Comparison of ENCODE assay signal across 9 cellular contexts in genomic region chr1:234607091-234608025, GRCh38. TPM values are rescaled to one million over a fixed set of nuclear protein-coding genes. Genes with fewer than 3 reads are reported as not detected.
A peak's percentile ranks its signal among the peaks of the same experiment; 100 is the strongest.
DNase-seq lines count a peak whose midpoint lies in the region; ATAC-seq, FAIRE-seq and TF ChIP-seq lines count a peak whose summit lies in the region.
"Had no signal": no experiment of that assay in that cellular context is flagged by ENCODE, and none has a peak within 500 bp of the region (broad histone marks: within the 10 kb centered on the region; RNA-seq: fewer than 3 reads in every experiment).

No MANE protein-coding gene starts in this region.

- H2AFZ ChIP-seq in endothelial cell of umbilical vein (ENCODE audit: low read depth, low read length), result no peak overlapping the region

- no peak for FAIRE-seq in endothelial cell of umbilical vein (lab: Jason Lieb, UNC)
- FAIRE-seq: A204.1 had no signal

- peaks cover 11 to 50% (median 28%) of the 10 kb centered on the region in 5 donors for H3K36me3 Mint-ChIP-seq in naive thymus-derived CD4-positive, alpha-beta T cell

- H3K9me3 ChIP-seq in WERI-Rb-1 (ENCODE audit: severe bottlenecking) (no peaks in the 10 kb centered on the region), endothelial cell of umbilical vein (replicated peaks; ENCODE audit: control insufficient read depth, insufficient read depth, low read length) (no peaks in the 10 kb centered on the region)
- no peaks in the 10 kb centered on the region for H3K9me3 ChIP-seq in naive thymus-derived CD4-positive, alpha-beta T cell (ENCODE audit: control insufficient read depth in 2 of 3, low read length in 3 of 3)

- POLR2A ChIA-PET in endothelial cell of umbilical vein (lab: Charles Lee), result interaction anchor here (0.7 to 1.5 kb wide), 2 partner anchors 116 to 137 kb away, joined by 3 to 6 read pairs; no protein-coding TSS in a partner anchor
- POLR2A ChIA-PET in naive thymus-derived CD4-positive, alpha-beta T cell (lab: Charles Lee), result interaction anchor here (0.6 to 2.0 kb wide), 9 partner anchors 12 to 554 kb away, joined by 3 to 7 read pairs (median 3); partner anchors contain the start of gene RBM34

- H3K36me3 ChIP-seq in WERI-Rb-1 (peaks cover 67% of the 10 kb centered on the region), endothelial cell of umbilical vein (ENCODE audit: control insufficient read depth in 2 of 2, extremely low read depth in 1 of 2, insufficient read depth in 2 of 2, low read length in 2 of 2) (peaks cover 5 to 11% of the 10 kb centered on the region in 2 experiments)
- peaks cover 5 to 8% (median 5%) of the 10 kb centered on the region in 3 experiments for H3K36me3 ChIP-seq in naive thymus-derived CD4-positive, alpha-beta T cell (ENCODE audit: control insufficient read depth in 2 of 3, insufficient read depth in 3 of 3, low read length in 3 of 3)

- H3K27me3 Mint-ChIP-seq in naive thymus-derived CD4-positive, alpha-beta T cell, result peaks cover 0 to 6% (median 0%) of the 10 kb centered on the region in 5 donors

- dilution Hi-C loops in endothelial cell of umbilical vein (cut with MboI; ENCODE audit: extremely low pct_ligation_motif_present, low sequenced_read_pairs), result loop anchor here (10.0 to 25.0 kb wide), 2 partner anchors 380 to 467 kb away; no protein-coding TSS in a partner anchor

- H3K9me1 ChIP-seq in endothelial cell of umbilical vein (replicated peaks; ENCODE audit: control insufficient read depth, extremely low read depth, insufficient read depth, low read length), result no peaks in the 10 kb centered on the region

- H3K4me2 ChIP-seq in endothelial cell of umbilical vein (ENCODE audit: insufficient read depth, low read length), result peak overlapping the region; percentile 98

- intact Hi-C loops in endothelial cell of umbilical vein (cut with micrococcal nuclease), result loop anchor here (1.0 kb wide), 4 partner anchors 7 to 390 kb away; no protein-coding TSS in a partner anchor
- intact Hi-C loops in naive thymus-derived CD4-positive, alpha-beta T cell (cut with micrococcal nuclease), result loop anchor here (1.0 to 5.0 kb wide), 4 partner anchors 108 to 721 kb away; partner anchors contain the start of genes ARID4B (in 1 of the 2), COA6 (in 1 of the 2) and GGPS1 (in 1 of the 2)

- peaks cover 63% of the 10 kb centered on the region for H3K79me2 ChIP-seq in endothelial cell of umbilical vein (ENCODE audit: control insufficient read depth, insufficient read depth, low read length)

- peak overlapping the region; percentile 68 for H3K4me3 ChIP-seq in WERI-Rb-1 (ENCODE audit: low read depth, low read length)
- peak overlapping the region; percentile 51 to 94 (median 57) for H3K4me3 ChIP-seq in endothelial cell of umbilical vein (replicated peaks in 1 of 3; ENCODE audit: insufficient read depth in 1 of 3, low read depth in 1 of 3, low read length in 3 of 3)
- H3K4me3 ChIP-seq in naive thymus-derived CD4-positive, alpha-beta T cell (ENCODE audit: low read length), result peak overlapping the region; percentile 78

- H3K4me1 Mint-ChIP-seq in naive thymus-derived CD4-positive, alpha-beta T cell, result peaks cover 52 to 71% (median 59%) of the 10 kb centered on the region in 7 donors

- no peaks in the 10 kb centered on the region for H3K27me3 ChIP-seq in WERI-Rb-1 (ENCODE audit: insufficient read depth, low read depth, severe bottlenecking)
- H3K27me3 ChIP-seq in endothelial cell of umbilical vein (ENCODE audit: control insufficient read depth in 2 of 2, insufficient read depth in 2 of 2, low read length in 2 of 2), result no peaks in the 10 kb centered on the region
- H3K27me3 ChIP-seq in naive thymus-derived CD4-positive, alpha-beta T cell (ENCODE audit: control insufficient read depth in 2 of 2, insufficient read depth in 2 of 2, low read length in 2 of 2), result no peaks in the 10 kb centered on the region

- TF ChIP-seq POLR2A in endothelial cell of umbilical vein (IDR thresholded peaks at IDR 0.05; ENCODE audit: low read depth, low read length), result no peak

- CTCF ChIA-PET in endothelial cell of umbilical vein (lab: Charles Lee), result interaction anchor here (1.0 to 9.1 kb wide), 3 partner anchors 10 to 476 kb away, joined by 5 to 79 read pairs (median 7); no protein-coding TSS in a partner anchor
- CTCF ChIA-PET in naive thymus-derived CD4-positive, alpha-beta T cell (lab: Charles Lee), result no interaction called here

- H3K9me3 Mint-ChIP-seq in naive thymus-derived CD4-positive, alpha-beta T cell, result peaks cover 0 to 13% (median 0%) of the 10 kb centered on the region in 11 donors

- H4K20me1 ChIP-seq in endothelial cell of umbilical vein (replicated peaks; ENCODE audit: control insufficient read depth, extremely low read depth, insufficient read depth, low read length), result no peaks in the 10 kb centered on the region

- TF ChIP-seq CTCF in WERI-Rb-1 (IDR thresholded peaks at IDR 0.05; ENCODE audit: low read depth, low read length) (peak; percentile 64), endothelial cell of umbilical vein (IDR thresholded peaks at IDR 0.05; ENCODE audit: extremely low read depth in 1 of 2, insufficient read depth in 1 of 2, low read depth in 1 of 2, low read length in 2 of 2) (peak; percentile 19 to 21)

- peak overlapping the region; percentile 94 for H3K9ac ChIP-seq in endothelial cell of umbilical vein (replicated peaks; ENCODE audit: extremely low read depth, insufficient read depth, low read length)

- DNase-seq in DMS 273 (lab: John Stamatoyannopoulos, UW; ENCODE audit: unreplicated experiment) (peak; percentile 62), DMS 273 treated with DMSO at 0.1 percent for 48 hours (lab: John Stamatoyannopoulos, UW) (no peak), NCI-H1417 treated with DMSO at 0.1 percent for 48 hours (lab: John Stamatoyannopoulos, UW) (peak; percentile 52), WERI-Rb-1 (peak; percentile 75), endothelial cell of umbilical vein (ENCODE audit: low read depth, low spot score) (peak; percentile 52), AG08396 (ENCODE audit: low spot score) (no peak)
- peak in 7 of 9 donors; percentile 22 to 40 (median 29) for DNase-seq in naive thymus-derived CD4-positive, alpha-beta T cell

- peak overlapping the region; percentile 91 to 98 (median 96) for H3K4me3 Mint-ChIP-seq in naive thymus-derived CD4-positive, alpha-beta T cell

- ATAC-seq in naive thymus-derived CD4-positive, alpha-beta T cell, result no peak
- ATAC-seq in GM21360 (IDR thresholded peaks at IDR 0.05; ENCODE audit: unreplicated experiment), result no peak

- H3K27ac ChIP-seq in WERI-Rb-1 (peak overlapping the region; percentile 96), endothelial cell of umbilical vein (ENCODE audit: insufficient read depth, low read depth, low read length) (peak overlapping the region; percentile 87)
- peak overlapping the region; percentile 96 for H3K27ac ChIP-seq in naive thymus-derived CD4-positive, alpha-beta T cell (ENCODE audit: low read depth, low read length)

- H3K27ac Mint-ChIP-seq in naive thymus-derived CD4-positive, alpha-beta T cell, result peak overlapping the region; percentile 95 to 100 (median 99)

- TSS peak; percentile 13 for BruUV-seq in endothelial cell of umbilical vein (replicated peaks; lab: Mats Ljungman, UMichigan)

- H3K4me1 ChIP-seq in endothelial cell of umbilical vein (ENCODE audit: control insufficient read depth, extremely low read depth, insufficient read depth, low read length), result peaks cover 32% of the 10 kb centered on the region
- H3K4me1 ChIP-seq in naive thymus-derived CD4-positive, alpha-beta T cell (ENCODE audit: control insufficient read depth in 2 of 2, insufficient read depth in 2 of 2, low read length in 2 of 2), result peaks cover 46 to 53% of the 10 kb centered on the region in 2 donors

TF ChIP-seq in endothelial cell of umbilical vein, 7 proteins besides CTCF, POLR2A, EP300 and RAD21:
- TF ChIP-seq EZH2 (IDR thresholded peaks at IDR 0.05; ENCODE audit: borderline replicate concordance, low read depth, low read length, severe bottlenecking) (no peak), MAX (IDR thresholded peaks at IDR 0.05; ENCODE audit: insufficient read depth, insufficient read length) (no peak), GATA2 (IDR thresholded peaks at IDR 0.05; ENCODE audit: insufficient read depth, insufficient read length, low read depth, low read length) (no peak), MYC (IDR thresholded peaks at IDR 0.05; ENCODE audit: low read depth, low read length) (no peak), POLR2AphosphoS5 (IDR thresholded peaks at IDR 0.05; ENCODE audit: insufficient read depth, low read depth, low read length) (no peak), FOS (IDR thresholded peaks at IDR 0.05; ENCODE audit: borderline replicate concordance, insufficient read depth, low read length) (no peak), JUN (IDR thresholded peaks at IDR 0.05; ENCODE audit: borderline replicate concordance, insufficient read depth, insufficient read length, low read depth) (no peak)

RNA-seq across cellular contexts. Expression of gene IRF2BP2, which starts 2.6 kb away (rescaled TPM):
- 109 TPM in 2 replicates for total RNA-seq in endothelial cell of umbilical vein
- 65.4 and 66.6 TPM in 2 replicates for polyA plus RNA-seq in endothelial cell of umbilical vein
- 54.8 and 66.0 TPM in 2 replicates for polyA plus RNA-seq in endothelial cell of umbilical vein (2011; cell fraction: cytosol; rRNA removed)
- polyA plus RNA-seq in endothelial cell of umbilical vein (2011; cell fraction: nucleus; rRNA removed), result 154 and 212 TPM in 2 replicates
- polyA plus RNA-seq in endothelial cell of umbilical vein (2012), result 52.6 and 76.5 TPM in 2 replicates
- polyA minus RNA-seq in endothelial cell of umbilical vein, result 57.9 and 61.4 TPM in 2 replicates
- polyA minus RNA-seq in endothelial cell of umbilical vein (2011; cell fraction: cytosol; rRNA and poly(A)+ RNA removed), result 65.2 TPM
- 78.8 and 129 TPM in 2 replicates for polyA minus RNA-seq in endothelial cell of umbilical vein (2011; cell fraction: nucleus; rRNA and poly(A)+ RNA removed)
- 100 to 1,000 TPM; 150 to 413 (median 173) TPM for total RNA-seq in naive thymus-derived CD4-positive, alpha-beta T cell
- polyA plus RNA-seq in naive thymus-derived CD4-positive, alpha-beta T cell, result 10 to 100 TPM; 28.7 to 35.6 TPM

Comparison
In these comparisons a context has a peak if more than half of its experiments do, and no peak if none do; other contexts are left out.
1. DNase-seq: peak in DMS 273 (single experiment), NCI-H1417 treated with DMSO at 0.1 percent for 48 hours (single experiment), WERI-Rb-1 (single experiment), endothelial cell of umbilical vein (single experiment) and naive thymus-derived CD4-positive, alpha-beta T cell (7 of 9); none in DMS 273 treated with DMSO at 0.1 percent for 48 hours (single experiment) and AG08396 (single experiment).
2. Peak in every context shown above with its lines, with median percentiles within 50 percentile points of each other: H3K27ac ChIP-seq and H3K4me3 ChIP-seq.